8 cellular contexts compared by ENCODE assay signal in genomic region chr7:140640727-140641531, GRCh38. TPM values are rescaled to one million over a fixed set of nuclear protein-coding genes. Genes with fewer than 3 reads are reported as not detected.
DNase-seq lines count a peak whose midpoint lies in the region; FAIRE-seq and TF ChIP-seq lines count a peak whose summit lies in the region.

DENND2A (minus strand) TSS chr7:140640813; CDS start chr7:140602397, 38,416 bp downstream.

- H3K4me3 ChIP-seq in BLaER1 (peak within 1 kb of the TSS; percentile 76), esophagus squamous epithelium (peak within 1 kb of the TSS; percentile 33 to 72 (median 52)), thyroid gland (replicated peaks in 1 of 3) (peak within 1 kb of the TSS in 1 of 3 donors; percentile 25)

- peaks cover 7% of the 10 kb centered on the region; the same call in 1 of the 2 replicates for H4K20me1 ChIP-seq in BLaER1

- H3K9me3 ChIP-seq in BLaER1 (no peaks in the 10 kb centered on the region), esophagus squamous epithelium (no peaks in the 10 kb centered on the region), thyroid gland (no peaks in the 10 kb centered on the region)

- peaks cover 43% of the 10 kb centered on the region for H3K4me1 Mint-ChIP-seq in mesothelial cell of epicardium

- H3K27ac ChIP-seq in BLaER1 (peak within 1 kb of the TSS; percentile 22; the same call in 1 of the 2 replicates), VCaP (peak within 1 kb of the TSS; percentile 53; the same call in 1 of the 2 replicates), esophagus squamous epithelium (peak within 1 kb of the TSS; percentile 61 to 93 (median 82)), thyroid gland (no peak within 1 kb of the TSS)

- H3K4me3 Mint-ChIP-seq in mesothelial cell of epicardium, result peak within 1 kb of the TSS; percentile 95

- intact Hi-C loops in esophagus squamous epithelium (cut with DNase I), result no loop called here
- intact Hi-C loops in thyroid gland (cut with DNase I), result no loop called here

- peak within 1 kb of the TSS; percentile 66; the same call in 1 of the 2 replicates for H3K9ac ChIP-seq in BLaER1

- peak; percentile 55 for DNase-seq in HTR-8/SVneo (ENCODE audit: insufficient read length, low spot score)
- DNase-seq in esophagus squamous epithelium (lab: John Stamatoyannopoulos, UW), result no peak
- DNase-seq in mesothelial cell of epicardium (ENCODE audit: low spot score in 2 of 2, unreplicated experiment in 2 of 2), result peak; percentile 68 to 77
- peak; percentile 38 to 39 for DNase-seq in thyroid gland
- no peak for DNase-seq in activated CD8-positive, alpha-beta memory T cell treated with anti-CD3 and anti-CD28 coated beads, Interleukin-2, amount 50 U/mL, for 4 hours
- DNase-seq in LoVo (ENCODE audit: low spot score), result no peak

- TF ChIP-seq CTCF in VCaP (conservative IDR thresholded peaks at IDR 0.05) (no peak), esophagus squamous epithelium (IDR thresholded peaks at IDR 0.05) (no peak), mesothelial cell of epicardium (IDR thresholded peaks at IDR 0.05; ENCODE audit: unreplicated experiment) (no peak), thyroid gland (IDR thresholded peaks at IDR 0.05) (no peak)

- H3K9me3 Mint-ChIP-seq in mesothelial cell of epicardium, result no peaks in the 10 kb centered on the region

- TF ChIP-seq POLR2A in esophagus squamous epithelium (IDR thresholded peaks at IDR 0.05) (no peak), thyroid gland (IDR thresholded peaks at IDR 0.05) (no peak)

- H3K27me3 ChIP-seq in BLaER1, result peaks cover 27% of the 10 kb centered on the region
- H3K27me3 ChIP-seq in esophagus squamous epithelium, result peaks cover 0 to 85% (median 6%) of the 10 kb centered on the region in 4 donors
- H3K27me3 ChIP-seq in thyroid gland, result no peaks in the 10 kb centered on the region

- 28 to 55% methylated on average over 9 to 17 of the region's 79 CpGs for WGBS in esophagus squamous epithelium, 2 donors
- 30 to 47% methylated on average over 9 to 20 of the region's 79 CpGs for WGBS in thyroid gland, 2 donors

- peaks cover 40% of the 10 kb centered on the region for H3K4me1 ChIP-seq in BLaER1
- peaks cover 11 to 55% (median 25%) of the 10 kb centered on the region in 3 donors for H3K4me1 ChIP-seq in esophagus squamous epithelium
- peaks cover 3 to 8% of the 10 kb centered on the region in 2 donors for H3K4me1 ChIP-seq in thyroid gland

- peak within 1 kb of the TSS; percentile 94 for H3K4me2 ChIP-seq in BLaER1

- H3K36me3 Mint-ChIP-seq in mesothelial cell of epicardium, result no peaks in the 10 kb centered on the region

- H3K36me3 ChIP-seq in BLaER1 (no peaks in the 10 kb centered on the region), esophagus squamous epithelium (no peaks in the 10 kb centered on the region), thyroid gland (no peaks in the 10 kb centered on the region)

- FAIRE-seq in HTR-8/SVneo (lab: Jason Lieb, UNC), result peak; percentile 4

- peak within 1 kb of the TSS; percentile 96 for H3K27ac Mint-ChIP-seq in mesothelial cell of epicardium

- H3K27me3 Mint-ChIP-seq in mesothelial cell of epicardium (ENCODE audit: low read depth), result no peaks in the 10 kb centered on the region

RNA-seq across cellular contexts. Expression of gene DENND2A, which starts in this region (rescaled TPM):
- total RNA-seq in esophagus squamous epithelium (10 to 100 TPM in 1 of 4 donors, 1 to 10 TPM in 2, under 1 TPM in 1; 0.92 to 11.1 (median 1.9) TPM), mesothelial cell of epicardium (31.9 to 38.0 TPM (median 32.3 TPM) in 3 replicates), thyroid gland (10 to 100 TPM in 1 of 4 donors, 1 to 10 TPM in 3; 2.0 to 10.9 (median 5.1) TPM)

Comparison
In these comparisons a context has a peak if more than half of its experiments do, and no peak if none do; other contexts are left out.
1. H3K27ac ChIP-seq: peak in BLaER1 (single experiment), VCaP (single experiment) and esophagus squamous epithelium (4 of 4); none in thyroid gland (0 of 3).
2. DNase-seq: peak in HTR-8/SVneo (single experiment), mesothelial cell of epicardium (2 of 2) and thyroid gland (2 of 2); none in esophagus squamous epithelium (single experiment), activated CD8-positive, alpha-beta memory T cell treated with anti-CD3 and anti-CD28 coated beads, Interleukin-2, amount 50 U/mL, for 4 hours (single experiment) and LoVo (single experiment).